Comparison of ENCODE assay signal across 30 cellular contexts in genomic region chr7:81053623-81054022, GRCh38.
DNase-seq lines count a peak whose midpoint lies in the region; ATAC-seq, FAIRE-seq and TF ChIP-seq lines count a peak whose summit lies in the region.
"Had no signal": no experiment of that assay in that cellular context is flagged by ENCODE, and none has a peak within 500 bp of the region (broad histone marks: within the 10 kb centered on the region; RNA-seq: fewer than 3 reads in every experiment).

No MANE protein-coding gene starts in this region.

- no peaks in the 10 kb centered on the region for H3K27me3 ChIP-seq in adipocyte (replicated peaks; ENCODE audit: control insufficient read depth, insufficient read depth, low read length)
- H3K27me3 ChIP-seq in hepatocyte: no peaks in the 10 kb centered on the region
- H3K27me3 ChIP-seq: BLaER1, breast epithelium, colonic mucosa, neural progenitor cell, stomach, tibial artery had no signal

- no peak overlapping the region for H2AFZ ChIP-seq in hepatocyte
- H2AFZ ChIP-seq: neural progenitor cell had no signal

- CTCF ChIA-PET in A549 (lab: Yijun Ruan, JAX): no interaction called here

- H3K4me1 ChIP-seq in A549: peaks cover 14% of the 10 kb centered on the region
- peaks cover 4% of the 10 kb centered on the region for H3K4me1 ChIP-seq in adipocyte (ENCODE audit: control insufficient read depth, insufficient read depth, low read length)
- H3K4me1 ChIP-seq in hepatocyte (ENCODE audit: insufficient read depth): no peaks in the 10 kb centered on the region
- H3K4me1 ChIP-seq: BLaER1, breast epithelium, colonic mucosa, neural progenitor cell, prostate gland, stomach, tibial artery had no signal

- peak; percentile 8 to 72 for DNase-seq in A549 (ENCODE audit: low read depth in 1 of 2, low spot score in 1 of 2)
- peak; percentile 10 for DNase-seq in ELR (ENCODE audit: low read depth)
- DNase-seq in adipocyte (ENCODE audit: low read depth): peak; percentile 28
- peak; percentile 13 for DNase-seq in hepatocyte (ENCODE audit: low spot score)
- DNase-seq in stimulated activated CD4-positive, alpha-beta T cell treated with anti-CD3 and anti-CD28 coated beads, Interleukin-4, amount 100 ng/mL, for 1 hour: no peak
- DNase-seq in NCI-H1436 (lab: John Stamatoyannopoulos, UW): no peak
- DNase-seq: activated B cell treated with CpG ODN at 0.5 μM for 24 hours; activated CD4-positive, alpha-beta T cell treated with anti-CD3 and anti-CD28 coated beads, Interleukin-2, amount 50 U/mL, for 1 hour; activated T-cell treated with anti-CD3 and anti-CD28 coated beads, Interleukin-2, amount 50 U/mL, for 48 hours; colonic mucosa; COR-L47; DND-41; effector memory CD4-positive, alpha-beta T cell; erythroblast; foreskin melanocyte; Karpas-422; NCI-H1694 treated with DMSO at 0.1 percent for 48 hours; NCI-H2171; NCI-H510A treated with DMSO at 0.1 percent for 48 hours; NK-92 treated with Interleukin-12 subunit alpha and Interleukin-12 subunit beta, amount 100 ng/mL, for 24 hours; SHP77; stomach; tibial artery had no signal

- H3K79me2 ChIP-seq in hepatocyte: no peaks in the 10 kb centered on the region

- peak; percentile 68 to 89 for ATAC-seq in A549
- ATAC-seq in GM21367 (IDR thresholded peaks at IDR 0.05; ENCODE audit: unreplicated experiment): no peak
- no peak for ATAC-seq in esophagus mucosa
- ATAC-seq: left lobe of liver had no signal

- H3K27ac ChIP-seq in A549 (peak overlapping the region; percentile 17 to 47; a peak in 3 of 6 replicates), hepatocyte (peak overlapping the region; percentile 15)
- H3K27ac ChIP-seq: BLaER1, breast epithelium, colonic mucosa, neural progenitor cell, prostate gland, stomach, tibial artery had no signal

- 0% methylated on average over 2 of the region's 2 CpGs for WGBS in A549 (ENCODE audit: missing lambda C conversion rate)
- WGBS in hepatocyte (ENCODE audit: low lambda C conversion rate, missing lambda C conversion rate): 56% methylated on average over 2 of the region's 2 CpGs

- no peak for TF ChIP-seq RAD21 in A549 (conservative IDR thresholded peaks at IDR 0.05 in 1 of 2, IDR thresholded peaks at IDR 0.05 in 1 of 2)

- no peak for TF ChIP-seq EP300 in A549 (IDR thresholded peaks at IDR 0.05)

- no peak for TF ChIP-seq POLR2A in A549 (IDR thresholded peaks at IDR 0.05; ENCODE audit: low read length)

- H3K9ac ChIP-seq in adipocyte (ENCODE audit: low read length): no peak overlapping the region
- H3K9ac ChIP-seq: BLaER1, neural progenitor cell had no signal

- H3K4me3 ChIP-seq in A549 (no peak overlapping the region), adipocyte (ENCODE audit: low read length) (no peak overlapping the region), hepatocyte (no peak overlapping the region)
- H3K4me3 ChIP-seq: BLaER1, breast epithelium, colonic mucosa, neural progenitor cell, prostate gland, stomach, tibial artery had no signal

- H3K36me3 ChIP-seq in adipocyte (ENCODE audit: control insufficient read depth, insufficient read depth, low read length, severe bottlenecking) (no peaks in the 10 kb centered on the region), hepatocyte (replicated peaks; ENCODE audit: insufficient read depth, low read depth) (no peaks in the 10 kb centered on the region)
- H3K36me3 ChIP-seq: BLaER1, breast epithelium, colonic mucosa, neural progenitor cell, prostate gland, stomach, tibial artery had no signal

- POLR2A ChIA-PET in A549 (lab: Yijun Ruan, JAX): no interaction called here

- no peaks in the 10 kb centered on the region for H4K20me1 ChIP-seq in hepatocyte (ENCODE audit: insufficient read depth, poor library complexity, severe bottlenecking)
- H4K20me1 ChIP-seq: BLaER1 had no signal

- H3K9me3 ChIP-seq in A549 (peaks cover 6% of the 10 kb centered on the region; the same call in 1 of the 3 replicates), adipocyte (ENCODE audit: control insufficient read depth, low read length) (no peaks in the 10 kb centered on the region), hepatocyte (ENCODE audit: low read depth) (no peaks in the 10 kb centered on the region)
- H3K9me3 ChIP-seq: colonic mucosa, prostate gland, stomach, tibial artery had no signal

- H3K4me2 ChIP-seq in A549 (peak overlapping the region; percentile 33), hepatocyte (no peak overlapping the region)
- H3K4me2 ChIP-seq: BLaER1, neural progenitor cell had no signal

- TF ChIP-seq CTCF in A549 (IDR thresholded peaks at IDR 0.05) (no peak), hepatocyte (IDR thresholded peaks at IDR 0.05; ENCODE audit: poor library complexity) (no peak)

- H3K9me2 ChIP-seq in hepatocyte (replicated peaks; ENCODE audit: insufficient read depth): no peaks in the 10 kb centered on the region

- FAIRE-seq in A549 (lab: Jason Lieb, UNC): no peak

TF ChIP-seq in A549, 52 proteins besides CTCF, POLR2A, EP300 and RAD21:
- TF ChIP-seq RNF2 (IDR thresholded peaks at IDR 0.05; ENCODE audit: borderline replicate concordance, low read depth) (no peak), GATA3 (IDR thresholded peaks at IDR 0.05; ENCODE audit: borderline replicate concordance) (peak; percentile 43; the same call in 1 of the 2 replicates), FOSL2 (IDR thresholded peaks at IDR 0.05) (no peak), FOSL2 (CRISPR knock-in tag; IDR thresholded peaks at IDR 0.05) (peak; percentile 65)

Comparison
In these comparisons a context has a peak if more than half of its experiments do, and no peak if none do; other contexts are left out.
1. ATAC-seq: peak in A549 (2 of 2); none in GM21367 (single experiment) and esophagus mucosa (single experiment).
2. DNase-seq: peak in A549 (2 of 2), ELR (single experiment), adipocyte (single experiment) and hepatocyte (single experiment); none in stimulated activated CD4-positive, alpha-beta T cell treated with anti-CD3 and anti-CD28 coated beads, Interleukin-4, amount 100 ng/mL, for 1 hour (single experiment) and NCI-H1436 (single experiment).